In the genomic region with DNA sequence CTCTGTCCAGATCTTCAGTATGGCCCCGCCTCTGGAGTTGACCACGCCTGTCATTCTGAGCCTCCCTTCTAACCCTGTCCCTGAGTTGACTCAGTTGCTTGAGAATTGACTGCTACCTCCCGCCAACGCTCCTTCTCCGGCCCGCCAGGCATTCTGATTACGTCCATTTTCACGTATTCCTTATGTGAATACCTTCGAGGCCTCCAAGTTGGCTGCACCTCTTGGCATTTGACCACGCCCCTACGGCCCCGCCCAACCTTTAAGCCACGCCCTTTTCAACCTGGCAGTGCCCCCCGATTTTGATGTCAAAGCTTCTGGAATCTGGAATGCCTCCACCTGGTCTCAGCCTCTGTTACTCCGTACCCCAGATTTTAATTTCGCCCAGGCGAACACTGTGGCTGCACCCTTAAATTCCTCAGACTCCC, we compare ENCODE assay signal across 9 cellular contexts. TPM values are rescaled to one million over a fixed set of nuclear protein-coding genes. Genes with fewer than 3 reads are reported as not detected.
DNase-seq lines count a peak whose midpoint lies in the region; ATAC-seq and TF ChIP-seq lines count a peak whose summit lies in the region.
"Had no signal": no experiment of that assay in that cellular context is flagged by ENCODE, and none has a peak within 500 bp of the region (broad histone marks: within the 10 kb centered on the region; RNA-seq: fewer than 3 reads in every experiment).

No MANE protein-coding gene starts in this region.

- peak overlapping the region; percentile 99 for H3K27ac Mint-ChIP-seq in activated CD8-positive, alpha-beta T cell treated with anti-CD3 and anti-CD28 coated beads for 36 hours
- H3K27ac Mint-ChIP-seq in glutamatergic neuron (ENCODE audit: unreplicated experiment) = no peak overlapping the region

- H3K27me3 Mint-ChIP-seq in activated CD8-positive, alpha-beta T cell treated with anti-CD3 and anti-CD28 coated beads for 36 hours = peaks cover 3% of the 10 kb centered on the region
- peaks cover 7% of the 10 kb centered on the region for H3K27me3 Mint-ChIP-seq in glutamatergic neuron (ENCODE audit: unreplicated experiment)

- peak overlapping the region; percentile 92 for H3K4me3 Mint-ChIP-seq in activated CD8-positive, alpha-beta T cell treated with anti-CD3 and anti-CD28 coated beads for 36 hours
- peak overlapping the region; percentile 86 for H3K4me3 Mint-ChIP-seq in glutamatergic neuron (ENCODE audit: unreplicated experiment)

- H3K36me3 Mint-ChIP-seq in activated CD8-positive, alpha-beta T cell treated with anti-CD3 and anti-CD28 coated beads for 36 hours (ENCODE audit: low read depth) = peaks cover 31% of the 10 kb centered on the region
- H3K36me3 Mint-ChIP-seq in glutamatergic neuron (ENCODE audit: unreplicated experiment) = peaks cover 8% of the 10 kb centered on the region

- intact Hi-C loops in activated CD8-positive, alpha-beta T cell treated with anti-CD3 and anti-CD28 coated beads for 36 hours (cut with micrococcal nuclease) = loop anchor here (5.0 kb wide), 2 partner anchors 44 to 134 kb away; a partner anchor contains a TSS

- no peaks in the 10 kb centered on the region for H3K36me3 ChIP-seq in HUES48 (ENCODE audit: control insufficient read depth, insufficient read depth, low read length)

- H3K9me3 Mint-ChIP-seq in activated CD8-positive, alpha-beta T cell treated with anti-CD3 and anti-CD28 coated beads for 36 hours = peaks cover 2% of the 10 kb centered on the region
- peaks cover 5% of the 10 kb centered on the region for H3K9me3 Mint-ChIP-seq in glutamatergic neuron (ENCODE audit: unreplicated experiment)

- peaks cover 15% of the 10 kb centered on the region for H3K4me1 ChIP-seq in HUES48 (ENCODE audit: control insufficient read depth, insufficient read depth, low read length)

- POLR2A ChIA-PET in activated CD8-positive, alpha-beta T cell treated with anti-CD3 and anti-CD28 coated beads for 36 hours (lab: Charles Lee) = interaction anchor here (0.6 to 5.8 kb wide), 14 partner anchors 9 to 201 kb away, joined by 3 to 30 read pairs (median 6); a partner anchor contains a TSS

- no peak overlapping the region for H3K9ac ChIP-seq in HUES48 (ENCODE audit: low read depth, low read length)

- CTCF ChIA-PET in activated CD8-positive, alpha-beta T cell treated with anti-CD3 and anti-CD28 coated beads for 36 hours (lab: Charles Lee) = interaction anchor here (0.9 to 4.7 kb wide), 12 partner anchors 12 to 201 kb away, joined by 3 to 29 read pairs (median 8); a partner anchor contains a TSS

- H3K27ac ChIP-seq in HUES48 (ENCODE audit: low read depth, low read length) = no peak overlapping the region

- no peaks in the 10 kb centered on the region for H3K9me3 ChIP-seq in HUES48 (ENCODE audit: control insufficient read depth, insufficient read depth, low read length)

- no peak for ATAC-seq in activated CD8-positive, alpha-beta T cell treated with anti-CD3 and anti-CD28 coated beads for 36 hours
- ATAC-seq in GM21717 (IDR thresholded peaks at IDR 0.05; ENCODE audit: unreplicated experiment) = no peak

- peak; percentile 79 for DNase-seq in activated CD8-positive, alpha-beta T cell treated with anti-CD3 and anti-CD28 coated beads for 36 hours
- DNase-seq in glutamatergic neuron = no peak
- DNase-seq in stimulated activated CD4-positive, alpha-beta T cell treated with anti-CD3 and anti-CD28 coated beads, Interleukin-4, amount 100 ng/mL, for 24 hours = peak; percentile 48
- DNase-seq in NCI-H1694 (lab: John Stamatoyannopoulos, UW) = no peak
- DNase-seq in kidney tubule cell (ENCODE audit: low spot score) = no peak
- no peak for DNase-seq in NCI-H187 (lab: John Stamatoyannopoulos, UW)

- H3K27me3 ChIP-seq in HUES48 (ENCODE audit: control insufficient read depth, insufficient read depth, low read length) = no peaks in the 10 kb centered on the region

- no peak for TF ChIP-seq CTCF in activated CD8-positive, alpha-beta T cell treated with anti-CD3 and anti-CD28 coated beads for 36 hours (IDR thresholded peaks at IDR 0.05)
- TF ChIP-seq CTCF in glutamatergic neuron (IDR thresholded peaks at IDR 0.05; ENCODE audit: partially characterized antibody, unreplicated experiment) = no peak

- H3K4me1 Mint-ChIP-seq in activated CD8-positive, alpha-beta T cell treated with anti-CD3 and anti-CD28 coated beads for 36 hours (ENCODE audit: low read depth) = peaks cover 45% of the 10 kb centered on the region
- H3K4me1 Mint-ChIP-seq in glutamatergic neuron (ENCODE audit: low read depth, unreplicated experiment) = peaks cover 16% of the 10 kb centered on the region

- H3K4me3 ChIP-seq in HUES48 (ENCODE audit: low read depth, low read length) = peak overlapping the region; percentile 51; the same call in 1 of the 2 replicates

RNA-seq across cellular contexts. Expression of a gene that starts 1.7 kb away (rescaled TPM):
- 100 to 1,000 TPM; 103 to 113 TPM for total RNA-seq in activated CD8-positive, alpha-beta T cell treated with anti-CD3 and anti-CD28 coated beads for 36 hours
- total RNA-seq in glutamatergic neuron (ENCODE audit: unreplicated experiment) = 53.2 TPM

RNA-seq across cellular contexts. Expression of a gene that starts 27.2 kb away (rescaled TPM):
- total RNA-seq in activated CD8-positive, alpha-beta T cell treated with anti-CD3 and anti-CD28 coated beads for 36 hours = 1 to 10 TPM; 5.9 to 6.8 TPM
- 36.4 TPM for total RNA-seq in glutamatergic neuron (ENCODE audit: unreplicated experiment)
- total RNA-seq: LHCN-M2 had no signal

RNA-seq across cellular contexts. Expression of a gene that starts 38.8 kb away (rescaled TPM):
- not detected for total RNA-seq in activated CD8-positive, alpha-beta T cell treated with anti-CD3 and anti-CD28 coated beads for 36 hours
- not detected for total RNA-seq in glutamatergic neuron (ENCODE audit: unreplicated experiment)
- total RNA-seq: LHCN-M2 had no signal

RNA-seq across cellular contexts. Expression of a gene that starts 50.9 kb away (rescaled TPM):
- 100 to 1,000 TPM; 918 to 967 TPM for total RNA-seq in activated CD8-positive, alpha-beta T cell treated with anti-CD3 and anti-CD28 coated beads for 36 hours
- 264 TPM for total RNA-seq in glutamatergic neuron (ENCODE audit: unreplicated experiment)

RNA-seq across cellular contexts. Expression of a gene that starts 51.6 kb away (rescaled TPM):
- total RNA-seq in activated CD8-positive, alpha-beta T cell treated with anti-CD3 and anti-CD28 coated beads for 36 hours = 10 to 100 TPM; 31.6 to 31.7 TPM
- total RNA-seq in glutamatergic neuron (ENCODE audit: unreplicated experiment) = 2.6 TPM

Comparison
In these comparisons a context has a peak if more than half of its experiments do, and no peak if none do; other contexts are left out.
1. DNase-seq: peak in activated CD8-positive, alpha-beta T cell treated with anti-CD3 and anti-CD28 coated beads for 36 hours (single experiment) and stimulated activated CD4-positive, alpha-beta T cell treated with anti-CD3 and anti-CD28 coated beads, Interleukin-4, amount 100 ng/mL, for 24 hours (single experiment); none in glutamatergic neuron (single experiment), NCI-H1694 (single experiment), kidney tubule cell (single experiment) and NCI-H187 (0 of 2).